In the genomic region with DNA sequence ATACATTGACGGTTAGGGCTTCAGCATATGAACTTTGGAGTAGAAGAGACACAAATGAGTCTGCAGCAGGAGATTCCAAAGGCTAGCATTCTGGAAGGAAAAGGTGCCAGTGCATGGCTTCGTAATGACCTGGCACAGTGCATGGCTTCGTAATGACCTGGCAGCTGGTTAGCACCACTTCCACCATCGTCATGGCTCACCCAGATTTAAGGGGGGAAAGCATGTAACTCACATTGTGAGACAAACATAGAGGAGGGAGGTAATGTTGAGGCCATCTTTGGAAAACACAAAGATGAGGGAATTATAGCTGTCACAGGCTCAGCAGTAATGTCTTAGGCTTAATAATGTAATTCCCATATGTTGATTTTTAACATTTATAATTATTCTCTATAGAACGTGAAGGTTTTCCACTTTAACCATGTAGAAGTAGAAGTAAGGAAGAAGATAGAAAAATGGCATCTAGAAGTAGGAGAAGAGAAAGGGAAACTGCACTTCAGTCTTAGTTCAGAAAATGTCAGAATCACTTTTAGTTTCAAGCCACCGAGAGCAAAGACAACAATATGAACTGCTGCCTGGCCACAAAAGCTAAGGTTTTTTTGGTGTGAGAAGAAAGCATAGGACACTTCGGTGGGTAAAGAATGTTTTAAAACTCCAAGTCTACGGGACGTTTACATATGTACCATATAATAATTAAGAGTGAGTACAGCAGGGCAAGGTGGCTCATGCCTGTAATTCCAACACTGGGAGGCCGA, we compare ENCODE assay signal across 13 cellular contexts. TPM values are rescaled to one million over a fixed set of nuclear protein-coding genes. Genes with fewer than 3 reads are reported as not detected.
DNase-seq lines count a peak whose midpoint lies in the region; ATAC-seq, FAIRE-seq and TF ChIP-seq lines count a peak whose summit lies in the region.
"Had no signal": no experiment of that assay in that cellular context is flagged by ENCODE, and none has a peak within 500 bp of the region (broad histone marks: within the 10 kb centered on the region; RNA-seq: fewer than 3 reads in every experiment).

No MANE protein-coding gene starts in this region.

- no peaks in the 10 kb centered on the region for H3K4me1 ChIP-seq in vagina

- peaks cover 5% of the 10 kb centered on the region for H3K27me3 Mint-ChIP-seq in activated naive CD8-positive, alpha-beta T cell treated with anti-CD3 and anti-CD28 coated beads for 36 hours

- no peak overlapping the region for H3K27ac ChIP-seq in vagina
- no peak overlapping the region for H3K27ac ChIP-seq in dorsolateral prefrontal cortex
- H3K27ac ChIP-seq: VCaP had no signal

- FAIRE-seq in GM19239 (lab: Jason Lieb, UNC): peak; percentile 84

- H3K9me3 ChIP-seq in vagina: no peaks in the 10 kb centered on the region

- TF ChIP-seq POLR2A in vagina (IDR thresholded peaks at IDR 0.05): no peak

- peaks cover 4% of the 10 kb centered on the region for H3K36me3 Mint-ChIP-seq in activated naive CD8-positive, alpha-beta T cell treated with anti-CD3 and anti-CD28 coated beads for 36 hours

- no peaks in the 10 kb centered on the region for H3K27me3 ChIP-seq in vagina
- H3K27me3 ChIP-seq in dorsolateral prefrontal cortex: no peaks in the 10 kb centered on the region

- H3K36me3 ChIP-seq in vagina: no peaks in the 10 kb centered on the region

- DNase-seq in ELR (ENCODE audit: low read depth) (peak; percentile 39), GM19239 (ENCODE audit: insufficient read length, low spot score) (peak; percentile 65), vagina (ENCODE audit: extremely low spot score in 2 of 2) (no peak), dorsolateral prefrontal cortex (no peak)
- no peak for DNase-seq in activated naive CD8-positive, alpha-beta T cell treated with anti-CD3 and anti-CD28 coated beads for 36 hours
- no peak for DNase-seq in activated effector memory CD4-positive, alpha-beta T cell treated with Interleukin-2 at 50 U/mL for 16 hours
- DNase-seq: amygdala; COR-L47; stimulated activated CD4-positive, alpha-beta T cell treated with anti-CD3 and anti-CD28 coated beads, Interleukin-15, amount 100 ng/mL, for 24 hours; stimulated activated naive CD4-positive, alpha-beta T cell had no signal

- ATAC-seq in HG03280 (IDR thresholded peaks at IDR 0.05; ENCODE audit: unreplicated experiment) (peak; percentile 55), HG03342 (IDR thresholded peaks at IDR 0.05; ENCODE audit: unreplicated experiment) (no peak)

- peak overlapping the region; percentile 78 for H3K27ac Mint-ChIP-seq in activated naive CD8-positive, alpha-beta T cell treated with anti-CD3 and anti-CD28 coated beads for 36 hours

- peaks cover 22% of the 10 kb centered on the region for H3K4me1 Mint-ChIP-seq in activated naive CD8-positive, alpha-beta T cell treated with anti-CD3 and anti-CD28 coated beads for 36 hours

- H3K9me3 Mint-ChIP-seq in activated naive CD8-positive, alpha-beta T cell treated with anti-CD3 and anti-CD28 coated beads for 36 hours: peaks cover 5% of the 10 kb centered on the region

- peak overlapping the region; percentile 26 for H3K4me3 Mint-ChIP-seq in activated naive CD8-positive, alpha-beta T cell treated with anti-CD3 and anti-CD28 coated beads for 36 hours

- H3K4me3 ChIP-seq in vagina (no peak overlapping the region), dorsolateral prefrontal cortex (no peak overlapping the region)

- intact Hi-C loops in vagina (cut with DNase I): no loop called here
- intact Hi-C loops in dorsolateral prefrontal cortex (cut with DNase I): no loop called here

- TF ChIP-seq CTCF in vagina (IDR thresholded peaks at IDR 0.05) (no peak), dorsolateral prefrontal cortex (IDR thresholded peaks at IDR 0.05 in 54 of 56, conservative IDR thresholded peaks at IDR 0.05 in 2 of 56; ENCODE audit: low read depth in 1 of 56, partially characterized antibody in 56 of 56) (no peak)

RNA-seq across cellular contexts. Expression of a gene that starts 6.8 kb away (rescaled TPM):
- 10 to 100 TPM; 86.2 to 87.7 TPM for total RNA-seq in activated naive CD8-positive, alpha-beta T cell treated with anti-CD3 and anti-CD28 coated beads for 36 hours
- 197 TPM for total RNA-seq in vagina
- total RNA-seq in dorsolateral prefrontal cortex: 100 to 1,000 TPM; 138 to 233 (median 178) TPM

RNA-seq across cellular contexts. Expression of a gene that starts 43.4 kb away (rescaled TPM):
- total RNA-seq in activated naive CD8-positive, alpha-beta T cell treated with anti-CD3 and anti-CD28 coated beads for 36 hours: under 1 TPM in 1 of 2 experiments, not detected in 1; 0.08 TPM
- total RNA-seq in vagina: 35.1 TPM
- 100 to 1,000 TPM in 17 of 120 experiments, 10 to 100 TPM in 103; 16.7 to 187 (median 53.1) TPM for total RNA-seq in dorsolateral prefrontal cortex

Comparison
In these comparisons a context has a peak if more than half of its experiments do, and no peak if none do; other contexts are left out.
1. DNase-seq: peak in ELR (single experiment) and GM19239 (single experiment); none in activated naive CD8-positive, alpha-beta T cell treated with anti-CD3 and anti-CD28 coated beads for 36 hours (single experiment), activated effector memory CD4-positive, alpha-beta T cell treated with Interleukin-2 at 50 U/mL for 16 hours (single experiment), vagina (0 of 2) and dorsolateral prefrontal cortex (0 of 10).
2. RNA of a gene that starts 43.4 kb away (total RNA-seq): 16.7 to 187 TPM in dorsolateral prefrontal cortex and 35.1 TPM in vagina (single experiment); 0.08 TPM in activated naive CD8-positive, alpha-beta T cell treated with anti-CD3 and anti-CD28 coated beads for 36 hours; every median in the first group is over 10 times any median in the second.